32 cellular contexts compared by ENCODE assay signal in the genomic region with DNA sequence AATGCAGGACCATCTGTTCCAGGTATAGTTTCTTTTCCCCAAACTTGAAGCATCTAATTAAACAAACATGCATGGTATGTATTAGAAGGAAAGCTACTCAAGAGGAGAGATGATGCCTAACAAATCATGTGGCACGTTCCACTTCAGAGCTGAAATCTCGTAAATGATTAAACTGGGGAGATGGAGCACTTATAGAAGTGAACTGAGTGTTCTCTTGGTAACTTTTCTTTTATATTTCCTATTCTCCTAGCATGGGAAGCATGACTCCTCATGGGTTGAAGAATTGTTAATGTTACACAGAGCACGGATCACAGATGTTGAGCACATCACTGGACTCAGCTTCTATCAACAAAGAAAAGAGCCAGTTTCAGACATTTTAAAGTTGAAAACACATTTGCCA.
"Had no signal": no experiment of that assay in that cellular context is flagged by ENCODE, and none has a peak within 500 bp of the region (broad histone marks: within the 10 kb centered on the region; RNA-seq: fewer than 3 reads in every experiment).

No MANE protein-coding gene starts in this region.

- H3K9me3 Mint-ChIP-seq: central memory CD8-positive, alpha-beta T cell; dendritic cell treated with granulocyte-macrophage colony-stimulating factor and Interleukin-4, amounts not matched to agents 40 ng/mL and 50 ng/mL, for 4 days; endodermal cell; natural killer cell; neural crest cell; stimulated activated naive CD8-positive, alpha-beta T cell treated with anti-CD3 and anti-CD28 coated beads, Interleukin-15, Interleukin-2, amounts not matched to agents 100 ng/mL and 50 ng/mL, for 24 hours had no signal

- H3K27ac ChIP-seq: colonic mucosa, epithelial cell of prostate, esophagus muscularis mucosa, foreskin keratinocyte, gastroesophageal sphincter, heart right ventricle, left ventricle myocardium inferior, lower lobe of right lung, psoas muscle, right lobe of liver, thoracic aorta, tibial nerve, upper lobe of right lung, uterus had no signal

- H3K4me1 ChIP-seq: esophagus muscularis mucosa, heart right ventricle, left ventricle myocardium inferior, lower lobe of right lung, psoas muscle, upper lobe of right lung, uterus had no signal

- H3K27me3 ChIP-seq: colonic mucosa, esophagus muscularis mucosa, foreskin keratinocyte, gastroesophageal sphincter, heart right ventricle, right lobe of liver, tibial nerve, upper lobe of right lung, uterus had no signal

- H3K9me3 ChIP-seq: colonic mucosa, esophagus muscularis mucosa, gastroesophageal sphincter, heart right ventricle, left ventricle myocardium inferior, lower lobe of right lung, psoas muscle, right lobe of liver, thoracic aorta, tibial nerve, upper lobe of right lung, uterus had no signal

- H3K27ac Mint-ChIP-seq: dendritic cell treated with granulocyte-macrophage colony-stimulating factor and Interleukin-4, amounts not matched to agents 40 ng/mL and 50 ng/mL, for 4 days; endodermal cell; immature natural killer cell; natural killer cell; stimulated activated naive B cell treated with anti-CD40 and anti-IgM and Interleukin-4, amounts not matched to agents 10 μg/mL and 1 μg/mL and 100 μg/mL, for 72 hours; stimulated activated naive CD8-positive, alpha-beta T cell treated with anti-CD3 and anti-CD28 coated beads, Interleukin-15, Interleukin-2, amounts not matched to agents 100 ng/mL and 50 ng/mL, for 24 hours had no signal

- H3K4me3 ChIP-seq: colonic mucosa, esophagus muscularis mucosa, gastroesophageal sphincter, heart right ventricle, left ventricle myocardium inferior, lower lobe of right lung, psoas muscle, right lobe of liver, thoracic aorta, tibial nerve, upper lobe of right lung, uterus had no signal

- H3K4me1 Mint-ChIP-seq: central memory CD8-positive, alpha-beta T cell; immature natural killer cell; natural killer cell; neural crest cell; stimulated activated naive B cell treated with anti-CD40 and anti-IgM and Interleukin-4, amounts not matched to agents 10 μg/mL and 1 μg/mL and 100 μg/mL, for 72 hours had no signal

- H3K27me3 Mint-ChIP-seq: dendritic cell treated with granulocyte-macrophage colony-stimulating factor and Interleukin-4, amounts not matched to agents 40 ng/mL and 50 ng/mL, for 4 days had no signal

- FAIRE-seq: small intestine had no signal

- DNase-seq: colonic mucosa; effector CD8-positive, alpha-beta T cell; endodermal cell; foreskin keratinocyte; glutamatergic neuron; heart right ventricle; hypothalamus; immature natural killer cell; islet precursor cell; left cardiac atrium; left ventricle myocardium inferior; lower lobe of right lung; natural killer cell; posterior cingulate gyrus; psoas muscle; retina; right lobe of liver; small intestine; stimulated activated CD4-positive, alpha-beta T cell treated with anti-CD3 and anti-CD28 coated beads, Interleukin-15, amount 100 ng/mL, for 24 hours; stimulated activated CD4-positive, alpha-beta T cell treated with anti-CD3 and anti-CD28 coated beads, Interleukin-2, amount 100 ng/mL, for 48 hours; stimulated activated naive B cell treated with anti-CD40 and anti-IgM and Interleukin-4, amounts not matched to agents 10 μg/mL and 1 μg/mL and 100 μg/mL, for 72 hours; upper lobe of right lung; uterus had no signal

- ATAC-seq: foreskin keratinocyte; gastroesophageal sphincter; heart right ventricle; left cardiac atrium; lower lobe of right lung; natural killer cell; psoas muscle; right lobe of liver; stimulated activated naive B cell treated with anti-CD40 and anti-IgM and Interleukin-4, amounts not matched to agents 10 μg/mL and 1 μg/mL and 100 μg/mL, for 72 hours; upper lobe of right lung had no signal

- H3K36me3 Mint-ChIP-seq: immature natural killer cell, natural killer cell had no signal

- H3K36me3 ChIP-seq: colonic mucosa, left ventricle myocardium inferior, lower lobe of right lung, upper lobe of right lung, uterus had no signal

- H3K4me3 Mint-ChIP-seq: central memory CD8-positive, alpha-beta T cell; dendritic cell treated with granulocyte-macrophage colony-stimulating factor and Interleukin-4, amounts not matched to agents 40 ng/mL and 50 ng/mL, for 4 days; endodermal cell; immature natural killer cell; natural killer cell; neural crest cell; stimulated activated naive B cell treated with anti-CD40 and anti-IgM and Interleukin-4, amounts not matched to agents 10 μg/mL and 1 μg/mL and 100 μg/mL, for 72 hours; stimulated activated naive CD8-positive, alpha-beta T cell treated with anti-CD3 and anti-CD28 coated beads, Interleukin-15, Interleukin-2, amounts not matched to agents 100 ng/mL and 50 ng/mL, for 24 hours had no signal
